ENCODE assay signal across 9 cellular contexts in the genomic region with DNA sequence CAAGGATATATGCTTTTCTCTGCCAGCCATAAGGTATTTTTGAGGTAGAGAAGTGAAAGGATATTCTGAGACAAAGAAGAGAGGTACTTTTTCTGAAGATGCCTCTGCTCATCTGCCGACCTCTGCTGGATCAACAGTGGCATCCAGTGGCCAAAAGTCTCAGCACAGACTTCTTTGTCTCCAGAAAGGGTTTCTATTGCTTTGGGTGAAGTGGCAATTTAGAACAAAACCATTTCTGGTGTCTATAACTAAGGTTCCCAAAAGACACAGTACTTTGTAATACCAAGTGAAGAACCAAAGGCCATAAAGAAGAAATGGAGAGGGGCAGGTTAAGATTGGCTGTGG.
DNase-seq lines count a peak whose midpoint lies in the region; ATAC-seq, FAIRE-seq and TF ChIP-seq lines count a peak whose summit lies in the region.
"Had no signal": no experiment of that assay in that cellular context is flagged by ENCODE, and none has a peak within 500 bp of the region (broad histone marks: within the 10 kb centered on the region; RNA-seq: fewer than 3 reads in every experiment).

No MANE protein-coding gene starts in this region.

- WGBS in ovary, 3 donors = 21 to 31% (median 26%) methylated on average over 1 of the region's 1 CpG

- H3K27ac ChIP-seq in HUES6 (ENCODE audit: low read depth, low read length) (peak overlapping the region; percentile 41; the same call in 1 of the 2 replicates), WERI-Rb-1 (no peak overlapping the region), ovary (no peak overlapping the region)

- H3K9me3 ChIP-seq in HUES6 (ENCODE audit: control insufficient read depth, insufficient read depth, low read depth, low read length) = no peaks in the 10 kb centered on the region
- H3K9me3 ChIP-seq in WERI-Rb-1 (ENCODE audit: severe bottlenecking) = no peaks in the 10 kb centered on the region
- H3K9me3 ChIP-seq in ovary = no peaks in the 10 kb centered on the region

- FAIRE-seq in D721Med (lab: Jason Lieb, UNC) = no peak
- FAIRE-seq: islet of Langerhans had no signal

- TF ChIP-seq CTCF in D721Med (IDR thresholded peaks at IDR 0.05; ENCODE audit: insufficient read depth, missing control alignments) = peak; percentile 62
- peak; percentile 46 for TF ChIP-seq CTCF in WERI-Rb-1 (IDR thresholded peaks at IDR 0.05; ENCODE audit: low read depth, low read length)
- no peak for TF ChIP-seq CTCF in ovary (IDR thresholded peaks at IDR 0.05)

- H3K27me3 ChIP-seq in HUES6 (ENCODE audit: control insufficient read depth, insufficient read depth, low read length) (no peaks in the 10 kb centered on the region), WERI-Rb-1 (ENCODE audit: insufficient read depth, low read depth, severe bottlenecking) (no peaks in the 10 kb centered on the region), ovary (no peaks in the 10 kb centered on the region)

- no peak overlapping the region for H3K4me3 ChIP-seq in HUES6 (ENCODE audit: low read depth, low read length)
- no peak overlapping the region for H3K4me3 ChIP-seq in WERI-Rb-1 (ENCODE audit: low read depth, low read length)
- H3K4me3 ChIP-seq in ovary = no peak overlapping the region

- ATAC-seq in HG02981 (IDR thresholded peaks at IDR 0.05; ENCODE audit: unreplicated experiment) (no peak), HG02938 (IDR thresholded peaks at IDR 0.05; ENCODE audit: unreplicated experiment) (no peak)

- TF ChIP-seq POLR2A in ovary (IDR thresholded peaks at IDR 0.05) = no peak

- no peak for DNase-seq in D721Med (ENCODE audit: insufficient read length, low spot score)
- DNase-seq in WERI-Rb-1 = peak; percentile 18
- peak; percentile 21 for DNase-seq in hepatic stellate cell (ENCODE audit: low spot score)
- DNase-seq in ovary = no peak
- no peak for DNase-seq in NCI-H2029 (lab: John Stamatoyannopoulos, UW)

- peak overlapping the region; percentile 31 for H3K9ac ChIP-seq in HUES6 (ENCODE audit: low read length)

- TF ChIP-seq EP300 in ovary (IDR thresholded peaks at IDR 0.05) = no peak

- H3K36me3 ChIP-seq in HUES6 (ENCODE audit: control insufficient read depth, insufficient read depth, low read length) (peaks cover 42% of the 10 kb centered on the region), WERI-Rb-1 (peaks cover 38% of the 10 kb centered on the region), ovary (no peaks in the 10 kb centered on the region)

- intact Hi-C loops in ovary (cut with DNase I) = no loop called here

- peaks cover 28% of the 10 kb centered on the region for H3K4me1 ChIP-seq in HUES6 (ENCODE audit: control insufficient read depth, insufficient read depth, low read length)
- no peaks in the 10 kb centered on the region for H3K4me1 ChIP-seq in ovary (ENCODE audit: insufficient read depth)

Comparison
In these comparisons a context has a peak if more than half of its experiments do, and no peak if none do; other contexts are left out.
1. DNase-seq: peak in WERI-Rb-1 (single experiment) and hepatic stellate cell (single experiment); none in D721Med (single experiment), ovary (0 of 5) and NCI-H2029 (single experiment).
2. CTCF ChIP-seq: peak in D721Med (single experiment) and WERI-Rb-1 (single experiment); none in ovary (0 of 3).